In genomic region chr17:59152925-59153324, GRCh38 we compare ENCODE assay signal across 11 cellular contexts. TPM values are rescaled to one million over a fixed set of nuclear protein-coding genes. Genes with fewer than 3 reads are reported as not detected.
A peak's percentile ranks its signal among the peaks of the same experiment; 100 is the strongest.
DNase-seq lines count a peak whose midpoint lies in the region; ATAC-seq and TF ChIP-seq lines count a peak whose summit lies in the region.
"Had no signal": no experiment of that assay in that cellular context is flagged by ENCODE, and none has a peak within 500 bp of the region (broad histone marks: within the 10 kb centered on the region; RNA-seq: fewer than 3 reads in every experiment).

No MANE protein-coding gene starts in this region.

- H3K27me3 Mint-ChIP-seq in activated CD8-positive, alpha-beta memory T cell treated with anti-CD3 and anti-CD28 coated beads, Interleukin-2, amount 10 ng/mL, durations not matched to agents 7 days and 5 days = no peaks in the 10 kb centered on the region
- H3K27me3 Mint-ChIP-seq in endothelial cell (ENCODE audit: unreplicated experiment) = no peaks in the 10 kb centered on the region

- H3K27me3 ChIP-seq in MM.1S (replicated peaks; ENCODE audit: insufficient read depth, low read length) = no peaks in the 10 kb centered on the region
- no peaks in the 10 kb centered on the region for H3K27me3 ChIP-seq in smooth muscle cell (ENCODE audit: low read depth)
- H3K27me3 ChIP-seq: uterus had no signal

- H3K4me3 ChIP-seq in MM.1S (ENCODE audit: low read length) (no peak overlapping the region), smooth muscle cell (peak overlapping the region; percentile 80)

- no peak for TF ChIP-seq CTCF in MM.1S (IDR thresholded peaks at IDR 0.05; ENCODE audit: low read length)
- no peak for TF ChIP-seq CTCF in endothelial cell (IDR thresholded peaks at IDR 0.05; ENCODE audit: unreplicated experiment)
- no peak for TF ChIP-seq CTCF in smooth muscle cell (IDR thresholded peaks at IDR 0.05; ENCODE audit: borderline replicate concordance, insufficient read depth, poor library complexity, severe bottlenecking)

- peak overlapping the region; percentile 58 for H3K27ac Mint-ChIP-seq in activated CD8-positive, alpha-beta memory T cell treated with anti-CD3 and anti-CD28 coated beads, Interleukin-2, amount 10 ng/mL, durations not matched to agents 7 days and 5 days
- peak overlapping the region; percentile 78 for H3K27ac Mint-ChIP-seq in endothelial cell (ENCODE audit: unreplicated experiment)

- H3K79me2 ChIP-seq in MM.1S (ENCODE audit: low read length) (peaks cover 91% of the 10 kb centered on the region), smooth muscle cell (ENCODE audit: low read depth) (peaks cover 79% of the 10 kb centered on the region)

- H3K4me2 ChIP-seq in MM.1S (ENCODE audit: low read depth, low read length) (peak overlapping the region; percentile 70; the same call in 1 of the 2 replicates), smooth muscle cell (peak overlapping the region; percentile 85)

- no peak for DNase-seq in activated CD8-positive, alpha-beta memory T cell treated with anti-CD3 and anti-CD28 coated beads, Interleukin-2, amount 10 ng/mL, durations not matched to agents 7 days and 5 days
- DNase-seq in activated CD8-positive, alpha-beta memory T cell treated with anti-CD3 and anti-CD28 coated beads for 24 hours = no peak
- DNase-seq in MM.1S (no peak), endothelial cell (ENCODE audit: low spot score) (no peak), smooth muscle cell (lab: John Stamatoyannopoulos, UW; ENCODE audit: unreplicated experiment) (no peak)
- DNase-seq: GOT3, uterus had no signal

- CTCF ChIA-PET in activated CD8-positive, alpha-beta memory T cell treated with anti-CD3 and anti-CD28 coated beads, Interleukin-2, amount 10 ng/mL, durations not matched to agents 7 days and 5 days (lab: Charles Lee) = no interaction called here

- ATAC-seq in activated CD8-positive, alpha-beta memory T cell treated with anti-CD3 and anti-CD28 coated beads, Interleukin-2, amount 10 ng/mL, durations not matched to agents 7 days and 5 days = no peak
- ATAC-seq in GM21360 (IDR thresholded peaks at IDR 0.05; ENCODE audit: unreplicated experiment) (no peak), HG03521 (IDR thresholded peaks at IDR 0.05; ENCODE audit: unreplicated experiment) (no peak), HG02678 (IDR thresholded peaks at IDR 0.05; ENCODE audit: unreplicated experiment) (no peak)
- ATAC-seq: sciatic nerve had no signal

- H3K4me1 ChIP-seq in MM.1S (ENCODE audit: low read length) (peaks cover 13% of the 10 kb centered on the region), smooth muscle cell (ENCODE audit: low read depth) (peaks cover 37% of the 10 kb centered on the region)
- H3K4me1 ChIP-seq: uterus had no signal

- no peak overlapping the region for H3K4me3 Mint-ChIP-seq in activated CD8-positive, alpha-beta memory T cell treated with anti-CD3 and anti-CD28 coated beads, Interleukin-2, amount 10 ng/mL, durations not matched to agents 7 days and 5 days
- no peak overlapping the region for H3K4me3 Mint-ChIP-seq in endothelial cell (ENCODE audit: unreplicated experiment)

- H3F3A ChIP-seq in MM.1S (ENCODE audit: insufficient read depth, low read length) = no peaks in the 10 kb centered on the region
- peaks cover 8% of the 10 kb centered on the region for H3F3A ChIP-seq in smooth muscle cell (ENCODE audit: low read depth)

- peaks cover 4% of the 10 kb centered on the region; the same call in 1 of the 2 replicates for H4K20me1 ChIP-seq in MM.1S (ENCODE audit: insufficient read depth, low read length)
- H4K20me1 ChIP-seq in smooth muscle cell (ENCODE audit: low read depth) = peaks cover 11% of the 10 kb centered on the region

- WGBS in smooth muscle cell (ENCODE audit: low lambda C conversion rate) = 42% methylated on average over 1 of the region's 1 CpG

- H3K9me3 ChIP-seq in MM.1S (replicated peaks; ENCODE audit: insufficient read depth, low read length) = no peaks in the 10 kb centered on the region
- H3K9me3 ChIP-seq in smooth muscle cell (replicated peaks; ENCODE audit: low read depth) = no peaks in the 10 kb centered on the region
- H3K9me3 ChIP-seq: uterus had no signal

- H3K36me3 Mint-ChIP-seq in activated CD8-positive, alpha-beta memory T cell treated with anti-CD3 and anti-CD28 coated beads, Interleukin-2, amount 10 ng/mL, durations not matched to agents 7 days and 5 days = peaks cover 30% of the 10 kb centered on the region
- H3K36me3 Mint-ChIP-seq in endothelial cell (ENCODE audit: low read depth, unreplicated experiment) = no peaks in the 10 kb centered on the region

- H3K36me3 ChIP-seq in MM.1S (replicated peaks; ENCODE audit: insufficient read depth, low read length) (no peaks in the 10 kb centered on the region; the same call in 1 of the 2 replicates), smooth muscle cell (ENCODE audit: low read depth) (no peaks in the 10 kb centered on the region)
- H3K36me3 ChIP-seq: uterus had no signal

- H3K9me3 Mint-ChIP-seq in activated CD8-positive, alpha-beta memory T cell treated with anti-CD3 and anti-CD28 coated beads, Interleukin-2, amount 10 ng/mL, durations not matched to agents 7 days and 5 days (ENCODE audit: low read depth) = no peaks in the 10 kb centered on the region
- H3K9me3 Mint-ChIP-seq in endothelial cell (ENCODE audit: unreplicated experiment) = no peaks in the 10 kb centered on the region

- no peaks in the 10 kb centered on the region for H3K9me2 ChIP-seq in MM.1S (replicated peaks; ENCODE audit: insufficient read depth, low read length)

- H3K9ac ChIP-seq in MM.1S (ENCODE audit: low read length) (no peak overlapping the region), smooth muscle cell (ENCODE audit: low read depth) (peak overlapping the region; percentile 27)

- peaks cover 55% of the 10 kb centered on the region for H3K4me1 Mint-ChIP-seq in activated CD8-positive, alpha-beta memory T cell treated with anti-CD3 and anti-CD28 coated beads, Interleukin-2, amount 10 ng/mL, durations not matched to agents 7 days and 5 days
- H3K4me1 Mint-ChIP-seq in endothelial cell (ENCODE audit: unreplicated experiment) = peaks cover 10% of the 10 kb centered on the region

- H2AFZ ChIP-seq in MM.1S (ENCODE audit: low read length) (no peak overlapping the region), smooth muscle cell (ENCODE audit: low read depth) (no peak overlapping the region)

- no peak overlapping the region for H3K27ac ChIP-seq in MM.1S (ENCODE audit: low read length)
- peak overlapping the region; percentile 85 for H3K27ac ChIP-seq in smooth muscle cell (ENCODE audit: low read depth)

RNA-seq across cellular contexts. Expression of gene SKA2, which starts 2.1 kb away (rescaled TPM):
- 10 to 100 TPM; 77.8 to 78.0 TPM for total RNA-seq in activated CD8-positive, alpha-beta memory T cell treated with anti-CD3 and anti-CD28 coated beads, Interleukin-2, amount 10 ng/mL, durations not matched to agents 7 days and 5 days
- 44.3 TPM for total RNA-seq in endothelial cell (ENCODE audit: unreplicated experiment)
- total RNA-seq in smooth muscle cell = 64.9 and 77.8 TPM in 2 replicates
- 41.2 and 47.5 TPM in 2 replicates for polyA plus RNA-seq in smooth muscle cell

RNA-seq across cellular contexts. Expression of gene PRR11, which starts 2.6 kb away (rescaled TPM):
- total RNA-seq in activated CD8-positive, alpha-beta memory T cell treated with anti-CD3 and anti-CD28 coated beads, Interleukin-2, amount 10 ng/mL, durations not matched to agents 7 days and 5 days = 10 to 100 TPM; 65.4 to 69.8 TPM
- 16.0 TPM for total RNA-seq in endothelial cell (ENCODE audit: unreplicated experiment)
- 3.0 and 4.2 TPM in 2 replicates for total RNA-seq in smooth muscle cell
- 7.0 and 7.9 TPM in 2 replicates for polyA plus RNA-seq in smooth muscle cell

RNA-seq across cellular contexts. Expression of gene TRIM37, which starts 46.2 kb away (rescaled TPM):
- 10 to 100 TPM; 29.3 to 37.7 TPM for total RNA-seq in activated CD8-positive, alpha-beta memory T cell treated with anti-CD3 and anti-CD28 coated beads, Interleukin-2, amount 10 ng/mL, durations not matched to agents 7 days and 5 days
- total RNA-seq in endothelial cell (ENCODE audit: unreplicated experiment) (24.8 TPM), smooth muscle cell (16.5 and 20.7 TPM in 2 replicates)
- 8.0 and 11.4 TPM in 2 replicates for polyA plus RNA-seq in smooth muscle cell

RNA-seq across cellular contexts. Expression of gene SMG8, which starts 56.9 kb away (rescaled TPM):
- total RNA-seq in activated CD8-positive, alpha-beta memory T cell treated with anti-CD3 and anti-CD28 coated beads, Interleukin-2, amount 10 ng/mL, durations not matched to agents 7 days and 5 days = 10 to 100 TPM; 15.2 to 21.7 TPM
- total RNA-seq in endothelial cell (ENCODE audit: unreplicated experiment) (19.7 TPM), smooth muscle cell (18.1 and 18.5 TPM in 2 replicates)
- polyA plus RNA-seq in smooth muscle cell = 11.8 and 12.1 TPM in 2 replicates
